1 cellular context compared by ENCODE assay signal in the genomic region with DNA sequence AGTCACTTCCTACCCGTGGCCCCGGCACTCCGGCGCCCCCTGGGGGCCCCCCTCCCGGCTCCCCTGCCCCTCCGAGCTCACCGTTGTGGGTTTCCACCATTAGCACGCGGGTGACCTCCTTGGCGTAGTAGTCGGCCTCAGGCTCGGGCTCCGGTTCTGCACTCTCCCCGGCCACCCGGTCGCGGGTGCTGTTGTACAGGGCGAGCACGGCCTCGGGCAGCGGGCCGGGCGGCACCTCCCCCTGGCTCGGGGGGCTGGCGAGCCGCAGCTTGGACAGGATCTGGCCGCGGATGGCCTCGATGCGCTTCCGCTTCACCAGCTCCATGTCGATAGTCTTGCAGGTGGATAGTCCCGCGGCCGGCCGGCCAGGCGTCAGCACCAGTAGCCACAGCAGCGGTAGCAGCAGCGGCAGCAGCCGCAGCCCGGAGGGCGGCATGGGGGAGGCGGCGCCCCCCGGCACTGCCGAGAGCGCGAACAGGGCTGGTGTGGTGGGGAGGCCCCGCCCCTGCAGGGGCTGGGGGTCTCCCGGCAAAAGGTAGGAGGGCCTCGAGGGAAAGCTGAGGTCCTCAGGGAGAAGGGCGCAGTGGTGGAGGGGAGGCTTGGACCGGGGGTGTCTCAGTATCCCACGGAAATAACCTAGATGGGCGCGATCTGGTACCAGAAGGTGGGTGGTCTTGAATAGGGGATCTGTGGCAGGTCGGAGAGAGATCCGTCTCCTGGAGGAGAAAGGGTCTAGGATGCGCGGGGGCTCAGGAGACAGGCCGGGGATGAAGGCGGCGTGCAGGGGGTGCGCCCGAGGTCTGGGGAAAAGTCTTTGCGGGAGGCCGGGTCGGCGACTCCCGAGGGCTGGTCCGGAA.
TF ChIP-seq lines count a peak whose summit lies in the region.

No MANE protein-coding gene starts in this region.

TF ChIP-seq in SK-N-SH, 30 proteins besides CTCF, POLR2A, EP300 and RAD21 (continued from another document):
- TF ChIP-seq, protein P1, sequence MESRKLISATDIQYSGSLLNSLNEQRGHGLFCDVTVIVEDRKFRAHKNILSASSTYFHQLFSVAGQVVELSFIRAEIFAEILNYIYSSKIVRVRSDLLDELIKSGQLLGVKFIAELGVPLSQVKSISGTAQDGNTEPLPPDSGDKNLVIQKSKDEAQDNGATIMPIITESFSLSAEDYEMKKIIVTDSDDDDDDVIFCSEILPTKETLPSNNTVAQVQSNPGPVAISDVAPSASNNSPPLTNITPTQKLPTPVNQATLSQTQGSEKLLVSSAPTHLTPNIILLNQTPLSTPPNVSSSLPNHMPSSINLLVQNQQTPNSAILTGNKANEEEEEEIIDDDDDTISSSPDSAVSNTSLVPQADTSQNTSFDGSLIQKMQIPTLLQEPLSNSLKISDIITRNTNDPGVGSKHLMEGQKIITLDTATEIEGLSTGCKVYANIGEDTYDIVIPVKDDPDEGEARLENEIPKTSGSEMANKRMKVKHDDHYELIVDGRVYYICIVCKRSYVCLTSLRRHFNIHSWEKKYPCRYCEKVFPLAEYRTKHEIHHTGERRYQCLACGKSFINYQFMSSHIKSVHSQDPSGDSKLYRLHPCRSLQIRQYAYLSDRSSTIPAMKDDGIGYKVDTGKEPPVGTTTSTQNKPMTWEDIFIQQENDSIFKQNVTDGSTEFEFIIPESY (IDR thresholded peaks at IDR 0.05; ENCODE audit: borderline replicate concordance, low read depth): 0 out of 2 replicates have a peak, but pooled peaks have one; percentile 18
- no peak for TF ChIP-seq POLR2AphosphoS5 (IDR thresholded peaks at IDR 0.05; ENCODE audit: low read depth, low read length)
- no peak for TF ChIP-seq MXI1 (IDR thresholded peaks at IDR 0.05; ENCODE audit: low read depth, low read length)
- TF ChIP-seq, protein P2, sequence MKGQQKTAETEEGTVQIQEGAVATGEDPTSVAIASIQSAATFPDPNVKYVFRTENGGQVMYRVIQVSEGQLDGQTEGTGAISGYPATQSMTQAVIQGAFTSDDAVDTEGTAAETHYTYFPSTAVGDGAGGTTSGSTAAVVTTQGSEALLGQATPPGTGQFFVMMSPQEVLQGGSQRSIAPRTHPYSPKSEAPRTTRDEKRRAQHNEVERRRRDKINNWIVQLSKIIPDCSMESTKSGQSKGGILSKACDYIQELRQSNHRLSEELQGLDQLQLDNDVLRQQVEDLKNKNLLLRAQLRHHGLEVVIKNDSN (IDR thresholded peaks at IDR 0.05; ENCODE audit: borderline replicate concordance, low read depth): no peak
- TF ChIP-seq, protein P3, sequence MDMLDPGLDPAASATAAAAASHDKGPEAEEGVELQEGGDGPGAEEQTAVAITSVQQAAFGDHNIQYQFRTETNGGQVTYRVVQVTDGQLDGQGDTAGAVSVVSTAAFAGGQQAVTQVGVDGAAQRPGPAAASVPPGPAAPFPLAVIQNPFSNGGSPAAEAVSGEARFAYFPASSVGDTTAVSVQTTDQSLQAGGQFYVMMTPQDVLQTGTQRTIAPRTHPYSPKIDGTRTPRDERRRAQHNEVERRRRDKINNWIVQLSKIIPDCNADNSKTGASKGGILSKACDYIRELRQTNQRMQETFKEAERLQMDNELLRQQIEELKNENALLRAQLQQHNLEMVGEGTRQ (IDR thresholded peaks at IDR 0.05; ENCODE audit: borderline replicate concordance, low read depth, low read length): no peak
- no peak for TF ChIP-seq PBX3 (IDR thresholded peaks at IDR 0.05)
- 0 out of 2 replicates have a peak, but pooled peaks have one; percentile 11 for TF ChIP-seq ELF1 (IDR thresholded peaks at IDR 0.05)
- peak; percentile 47; the same call in 1 of the 2 replicates for TF ChIP-seq YY1 (IDR thresholded peaks at IDR 0.05; ENCODE audit: low read depth)
